8 cellular contexts compared by ENCODE assay signal in genomic region chr21:15065381-15066230, GRCh38. TPM values are rescaled to one million over a fixed set of nuclear protein-coding genes. Genes with fewer than 3 reads are reported as not detected.
DNase-seq lines count a peak whose midpoint lies in the region; ATAC-seq lines count a peak whose summit lies in the region.

No MANE protein-coding gene starts in this region.

- DNase-seq in C1 segment of cervical spinal cord (lab: John Stamatoyannopoulos, UW) (peak; percentile 22 to 90 (median 75)), H4 (ENCODE audit: low spot score) (peak; percentile 73), NCI-H82 treated with DMSO at 0.1 percent for 48 hours (lab: John Stamatoyannopoulos, UW; ENCODE audit: unreplicated experiment) (peak; percentile 69), memory B cell (ENCODE audit: low spot score in 2 of 2) (peak; percentile 71 to 74), NCI-H2171 treated with DMSO at 0.1 percent for 48 hours (lab: John Stamatoyannopoulos, UW) (no peak)
- DNase-seq in activated CD8-positive, alpha-beta memory T cell treated with anti-CD3 and anti-CD28 coated beads for 48 hours (ENCODE audit: low read depth in 2 of 3, low spot score in 2 of 3), result peak; percentile 23 to 47 (median 43)
- peak; percentile 72 to 76 (median 74) for DNase-seq in effector memory CD8-positive, alpha-beta T cell
- DNase-seq in stimulated activated CD4-positive, alpha-beta T cell treated with anti-CD3 and anti-CD28 coated beads, TNF-alpha, amount 100 ng/mL, for 24 hours (ENCODE audit: low read depth in 3 of 3), result peak; percentile 66 to 67 (median 66)

- peaks cover 32 to 33% of the 10 kb centered on the region in 2 donors for H3K4me1 Mint-ChIP-seq in effector memory CD8-positive, alpha-beta T cell (ENCODE audit: low read depth in 2 of 2)
- peaks cover 29% of the 10 kb centered on the region for H3K4me1 Mint-ChIP-seq in memory B cell

- H3K27ac Mint-ChIP-seq in effector memory CD8-positive, alpha-beta T cell, result peak overlapping the region; percentile 97
- peak overlapping the region; percentile 93 for H3K27ac Mint-ChIP-seq in memory B cell

- H3K36me3 Mint-ChIP-seq in effector memory CD8-positive, alpha-beta T cell (ENCODE audit: insufficient read depth), result peaks cover 24% of the 10 kb centered on the region
- no peaks in the 10 kb centered on the region for H3K36me3 Mint-ChIP-seq in memory B cell

- H3K27me3 Mint-ChIP-seq in effector memory CD8-positive, alpha-beta T cell, result peaks cover 0 to 8% of the 10 kb centered on the region in 2 donors
- H3K27me3 Mint-ChIP-seq in memory B cell, result peaks cover 7% of the 10 kb centered on the region

- peak overlapping the region; percentile 95 to 97 for H3K4me3 Mint-ChIP-seq in effector memory CD8-positive, alpha-beta T cell
- peak overlapping the region; percentile 91 for H3K4me3 Mint-ChIP-seq in memory B cell

- ATAC-seq in effector memory CD8-positive, alpha-beta T cell (replicated peaks), result peak; percentile 54
- peak; percentile 60 for ATAC-seq in memory B cell (ENCODE audit: low read depth)

- H3K9me3 Mint-ChIP-seq in effector memory CD8-positive, alpha-beta T cell, result no peaks in the 10 kb centered on the region
- H3K9me3 Mint-ChIP-seq in memory B cell, result no peaks in the 10 kb centered on the region

RNA-seq across cellular contexts. Expression of gene NRIP1, which starts 0.8 kb away (rescaled TPM):
- 12.6 and 17.3 TPM in 2 replicates for total RNA-seq in H4 (2014; rRNA removed; shearing (Covaris generic))
